8 cellular contexts compared by ENCODE assay signal in the genomic region with DNA sequence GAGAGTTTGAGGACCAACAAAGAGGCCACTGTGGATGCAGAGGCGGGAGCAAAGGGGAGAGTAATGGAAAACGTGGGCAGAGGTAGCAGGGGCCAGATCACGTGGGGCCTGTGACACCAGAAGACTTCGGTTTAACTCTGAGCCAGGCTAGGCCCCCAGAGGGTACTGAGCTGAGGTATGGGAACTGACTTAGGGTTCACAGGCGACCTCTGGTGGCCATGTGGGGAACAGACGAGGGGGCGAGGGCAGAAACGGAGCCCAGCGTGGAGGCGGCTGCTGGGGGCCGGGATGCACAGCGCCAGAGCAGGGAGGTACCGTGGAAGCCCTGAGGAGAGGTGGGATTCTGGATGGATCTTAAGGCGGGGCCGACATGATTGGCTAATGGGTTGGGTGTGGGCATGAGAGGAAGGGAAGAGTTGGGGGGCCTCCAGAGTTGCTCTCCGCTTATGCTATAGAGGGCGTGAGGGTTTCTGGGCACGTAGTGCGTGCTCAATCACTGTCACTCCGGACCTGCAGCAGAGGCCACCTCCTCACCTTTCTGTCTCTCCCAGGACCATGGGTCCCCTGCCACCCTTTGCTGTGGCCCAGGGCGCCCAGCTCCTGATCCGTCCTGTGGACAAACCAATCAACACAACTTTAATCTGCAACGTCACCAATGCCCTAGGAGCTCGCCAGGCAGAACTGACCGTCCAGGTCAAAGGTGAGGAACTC. TPM values are rescaled to one million over a fixed set of nuclear protein-coding genes. Genes with fewer than 3 reads are reported as not detected.
DNase-seq lines count a peak whose midpoint lies in the region; ATAC-seq and TF ChIP-seq lines count a peak whose summit lies in the region.

No MANE protein-coding gene starts in this region.

- DNase-seq in CD4-positive, alpha-beta memory T cell = peak; percentile 32 to 55 (median 45)
- DNase-seq in RWPE2 (ENCODE audit: low spot score) (no peak), head of caudate nucleus (peak; percentile 7 to 83 (median 51)), retinal pigment epithelial cell (ENCODE audit: low read depth) (no peak)
- DNase-seq in activated gamma-delta T cell treated with anti-CD3 and anti-CD28 coated beads, Interleukin-2, amount 50 U/mL, for 16 hours (ENCODE audit: low read depth) = peak; percentile 51

- POLR2A ChIA-PET in CD4-positive, alpha-beta memory T cell (lab: Charles Lee; ENCODE audit: partially characterized antibody) = no interaction called here

- H3K4me1 ChIP-seq in CD4-positive, alpha-beta memory T cell (ENCODE audit: insufficient read depth, low read length) = peaks cover 5% of the 10 kb centered on the region
- H3K4me1 ChIP-seq in RWPE2 (ENCODE audit: insufficient read depth, poor library complexity, severe bottlenecking) = no peaks in the 10 kb centered on the region

- peaks cover 1% of the 10 kb centered on the region in 2 donors for H3K27me3 Mint-ChIP-seq in CD4-positive, alpha-beta memory T cell

- no peaks in the 10 kb centered on the region for H3K9me3 Mint-ChIP-seq in CD4-positive, alpha-beta memory T cell

- peak overlapping the region in 1 of 8 donors; percentile 32 for H3K4me3 Mint-ChIP-seq in CD4-positive, alpha-beta memory T cell

- H3K27me3 ChIP-seq in CD4-positive, alpha-beta memory T cell (ENCODE audit: insufficient read depth, low read length) = no peaks in the 10 kb centered on the region
- no peaks in the 10 kb centered on the region for H3K27me3 ChIP-seq in RWPE2 (ENCODE audit: insufficient read depth, poor library complexity, severe bottlenecking)

- H3K36me3 ChIP-seq in CD4-positive, alpha-beta memory T cell (ENCODE audit: insufficient read depth, low read length) = no peaks in the 10 kb centered on the region
- H3K36me3 ChIP-seq in RWPE2 (ENCODE audit: low read depth) = peaks cover 100% of the 10 kb centered on the region

- H3K27ac Mint-ChIP-seq in CD4-positive, alpha-beta memory T cell = peak overlapping the region in 1 of 7 donors; percentile 1

- CTCF ChIA-PET in CD4-positive, alpha-beta memory T cell (lab: Charles Lee; ENCODE audit: partially characterized antibody) = interaction anchor here (0.6 to 4.4 kb wide), 14 partner anchors 9 to 114 kb away, joined by 3 to 25 read pairs (median 4); no protein-coding TSS in a partner anchor

- intact Hi-C loops in CD4-positive, alpha-beta memory T cell (cut with micrococcal nuclease) = loop anchor here (1.0 kb wide), 1 partner anchor 80 kb away; no protein-coding TSS in a partner anchor
- intact Hi-C loops in head of caudate nucleus (cut with DNase I) = loop anchor here (10.0 kb wide), 1 partner anchor 83 kb away; no protein-coding TSS in a partner anchor

- H3K9me3 ChIP-seq in CD4-positive, alpha-beta memory T cell (ENCODE audit: control insufficient read depth in 1 of 2, low read length in 2 of 2) = no peaks in the 10 kb centered on the region
- no peaks in the 10 kb centered on the region for H3K9me3 ChIP-seq in RWPE2 (ENCODE audit: severe bottlenecking)

- no peak overlapping the region for H3K4me3 ChIP-seq in CD4-positive, alpha-beta memory T cell (ENCODE audit: low read length in 2 of 2)
- H3K4me3 ChIP-seq in RWPE2 (ENCODE audit: severe bottlenecking) = no peak overlapping the region
- H3K4me3 ChIP-seq in retinal pigment epithelial cell (ENCODE audit: low read length) = no peak overlapping the region

- peak; percentile 87 for TF ChIP-seq CTCF in RWPE2 (IDR thresholded peaks at IDR 0.05; ENCODE audit: poor library complexity, severe bottlenecking)
- TF ChIP-seq CTCF in retinal pigment epithelial cell (conservative IDR thresholded peaks at IDR 0.05; ENCODE audit: low read depth, low read length) = peak; percentile 93

- no peak overlapping the region for H3K27ac ChIP-seq in CD4-positive, alpha-beta memory T cell (ENCODE audit: low read depth, low read length)
- H3K27ac ChIP-seq in RWPE2 (ENCODE audit: poor library complexity, severe bottlenecking) = no peak overlapping the region

- ATAC-seq in HG02759 (IDR thresholded peaks at IDR 0.05; ENCODE audit: unreplicated experiment) = peak; percentile 45
- peak; percentile 46 for ATAC-seq in RWPE2 (ENCODE audit: low read depth)
- ATAC-seq in HG03457 (IDR thresholded peaks at IDR 0.05; ENCODE audit: unreplicated experiment) = no peak
- no peak for ATAC-seq in HG03039 (IDR thresholded peaks at IDR 0.05; ENCODE audit: unreplicated experiment)

- H3K36me3 Mint-ChIP-seq in CD4-positive, alpha-beta memory T cell = no peaks in the 10 kb centered on the region

- H3K4me1 Mint-ChIP-seq in CD4-positive, alpha-beta memory T cell = peaks cover 1 to 13% (median 8%) of the 10 kb centered on the region in 4 donors

RNA-seq across cellular contexts. Expression of gene PVR, which starts 13.7 kb away (rescaled TPM):
- 1 to 10 TPM; 1.0 to 1.7 TPM for total RNA-seq in CD4-positive, alpha-beta memory T cell
- polyA plus RNA-seq in CD4-positive, alpha-beta memory T cell = under 1 TPM in 1 of 2 donors, not detected in 1; 0.34 TPM

RNA-seq across cellular contexts. Expression of gene CEACAM19, which starts 13.9 kb away (rescaled TPM):
- 1 to 10 TPM; 1.3 to 1.4 TPM for total RNA-seq in CD4-positive, alpha-beta memory T cell
- not detected for polyA plus RNA-seq in CD4-positive, alpha-beta memory T cell

RNA-seq across cellular contexts. Expression of gene CEACAM16, which starts 41.6 kb away (rescaled TPM):
- total RNA-seq in CD4-positive, alpha-beta memory T cell = not detected
- polyA plus RNA-seq in CD4-positive, alpha-beta memory T cell = not detected

RNA-seq across cellular contexts. Expression of gene IGSF23, which starts 44.0 kb away (rescaled TPM):
- total RNA-seq in CD4-positive, alpha-beta memory T cell = not detected
- polyA plus RNA-seq in CD4-positive, alpha-beta memory T cell = not detected

Comparison
In these comparisons a context has a peak if more than half of its experiments do, and no peak if none do; other contexts are left out.
1. DNase-seq: peak in CD4-positive, alpha-beta memory T cell (5 of 5), activated gamma-delta T cell treated with anti-CD3 and anti-CD28 coated beads, Interleukin-2, amount 50 U/mL, for 16 hours (single experiment) and head of caudate nucleus (42 of 42); none in RWPE2 (single experiment) and retinal pigment epithelial cell (single experiment).
2. ATAC-seq: peak in HG02759 (single experiment) and RWPE2 (single experiment); none in HG03457 (single experiment) and HG03039 (single experiment).